Comparison of ENCODE assay signal across 14 cellular contexts in the genomic region with DNA sequence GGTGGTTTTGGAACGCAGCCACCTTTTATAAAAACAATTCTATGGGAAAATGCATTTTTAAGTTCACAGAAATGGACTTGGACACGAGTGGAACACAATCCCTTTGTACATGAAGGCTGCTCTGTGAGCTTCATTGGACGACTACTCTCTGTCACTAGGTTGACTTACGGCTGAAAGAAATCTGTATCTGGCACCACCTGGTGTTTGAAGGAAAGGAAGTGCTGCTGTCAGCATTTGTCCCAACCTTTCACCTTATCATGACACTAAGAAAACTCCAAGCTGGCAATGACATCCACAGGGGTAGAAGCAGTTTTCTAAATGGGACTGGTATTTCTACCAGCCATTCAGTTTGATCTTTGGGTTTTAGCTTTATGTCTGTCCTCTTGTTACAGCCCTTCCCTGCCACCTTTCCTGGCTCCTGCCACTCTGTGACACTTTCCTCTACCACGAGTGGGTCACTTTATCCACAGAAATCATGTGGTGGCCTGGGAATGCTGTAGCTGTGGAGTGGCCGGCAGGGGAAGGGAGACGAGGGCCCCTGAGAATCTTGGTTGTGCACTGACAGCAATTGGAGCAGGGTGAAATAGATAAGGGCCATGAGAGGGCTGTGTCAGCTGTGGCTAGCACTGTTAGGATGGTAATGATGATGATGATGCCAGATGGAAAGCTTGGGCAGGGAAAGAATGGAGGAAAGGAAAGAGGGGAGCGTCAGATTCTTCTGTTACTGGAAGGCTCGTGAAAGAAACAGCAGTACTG.
A peak's percentile ranks its signal among the peaks of the same experiment; 100 is the strongest.
DNase-seq lines count a peak whose midpoint lies in the region; ATAC-seq and TF ChIP-seq lines count a peak whose summit lies in the region.
"Had no signal": no experiment of that assay in that cellular context is flagged by ENCODE, and none has a peak within 500 bp of the region (broad histone marks: within the 10 kb centered on the region; RNA-seq: fewer than 3 reads in every experiment).

No MANE protein-coding gene starts in this region.

- DNase-seq in natural killer cell treated with Interleukin-12 subunit alpha and Interleukin-12 subunit beta and Interleukin-15 and Interleukin-18, amount 100 ng/mL, for 72 hours (ENCODE audit: low spot score) = no peak
- DNase-seq in natural killer cell (no peak), hepatocyte (ENCODE audit: low spot score) (peak; percentile 42), type B pancreatic cell (ENCODE audit: extremely low spot score, unreplicated experiment) (no peak), islet precursor cell (no peak)
- DNase-seq: activated CD4-positive, alpha-beta T cell treated with anti-CD3 and anti-CD28 coated beads for 36 hours; effector CD8-positive, alpha-beta T cell; GM23248; NCI-H1092 treated with DMSO at 0.1 percent for 48 hours; stimulated activated CD4-positive, alpha-beta T cell treated with anti-CD3 and anti-CD28 coated beads, Interleukin-4, amount 100 ng/mL, for 1 hour had no signal

- peaks cover 45% of the 10 kb centered on the region for H3K27me3 ChIP-seq in OCI-LY3 (ENCODE audit: low read depth, low read length)
- H3K27me3 ChIP-seq in hepatocyte = no peaks in the 10 kb centered on the region

- H3K27me3 Mint-ChIP-seq in natural killer cell treated with Interleukin-12 subunit alpha and Interleukin-12 subunit beta and Interleukin-15 and Interleukin-18, amount 100 ng/mL, for 72 hours = no peaks in the 10 kb centered on the region
- no peaks in the 10 kb centered on the region for H3K27me3 Mint-ChIP-seq in natural killer cell (ENCODE audit: low read depth in 2 of 2)
- peaks cover 9% of the 10 kb centered on the region for H3K27me3 Mint-ChIP-seq in type B pancreatic cell

- H3K9me3 ChIP-seq in OCI-LY3 (ENCODE audit: insufficient read depth, low read length) (no peaks in the 10 kb centered on the region), hepatocyte (ENCODE audit: low read depth) (no peaks in the 10 kb centered on the region)

- no peaks in the 10 kb centered on the region for H3K79me2 ChIP-seq in OCI-LY3 (ENCODE audit: low read length)
- H3K79me2 ChIP-seq in hepatocyte = no peaks in the 10 kb centered on the region

- ATAC-seq in natural killer cell treated with Interleukin-12 subunit alpha and Interleukin-12 subunit beta and Interleukin-15 and Interleukin-18, amount 100 ng/mL, for 72 hours = no peak
- ATAC-seq in natural killer cell = no peak
- ATAC-seq in HG03139 (IDR thresholded peaks at IDR 0.05; ENCODE audit: unreplicated experiment) = no peak
- ATAC-seq in GM19395 (IDR thresholded peaks at IDR 0.05; ENCODE audit: unreplicated experiment) = no peak
- ATAC-seq: activated CD4-positive, alpha-beta T cell treated with anti-CD3 and anti-CD28 coated beads for 36 hours; activated naive CD4-positive, alpha-beta T cell treated with anti-CD3 and anti-CD28 coated beads, Interleukin-2, amount 50 U/mL, for 72 hours had no signal

- H3K4me3 Mint-ChIP-seq in natural killer cell treated with Interleukin-12 subunit alpha and Interleukin-12 subunit beta and Interleukin-15 and Interleukin-18, amount 100 ng/mL, for 72 hours = peak overlapping the region; percentile 24
- H3K4me3 Mint-ChIP-seq in natural killer cell (no peak overlapping the region), type B pancreatic cell (no peak overlapping the region)
- H3K4me3 Mint-ChIP-seq: activated CD4-positive, alpha-beta T cell treated with anti-CD3 and anti-CD28 coated beads for 36 hours had no signal

- H3K9me2 ChIP-seq in hepatocyte (replicated peaks; ENCODE audit: insufficient read depth) = no peaks in the 10 kb centered on the region

- H3K4me2 ChIP-seq in OCI-LY3 (ENCODE audit: low read length) (no peak overlapping the region), hepatocyte (no peak overlapping the region)

- peaks cover 37 to 42% of the 10 kb centered on the region in 2 donors for H3K4me1 Mint-ChIP-seq in natural killer cell treated with Interleukin-12 subunit alpha and Interleukin-12 subunit beta and Interleukin-15 and Interleukin-18, amount 100 ng/mL, for 72 hours (ENCODE audit: low read depth in 2 of 2)
- H3K4me1 Mint-ChIP-seq in natural killer cell (peaks cover 39 to 49% of the 10 kb centered on the region in 2 donors), type B pancreatic cell (ENCODE audit: unreplicated experiment) (no peaks in the 10 kb centered on the region)

- H3K4me1 ChIP-seq in OCI-LY3 (ENCODE audit: low read length) = no peaks in the 10 kb centered on the region
- peaks cover 6% of the 10 kb centered on the region for H3K4me1 ChIP-seq in hepatocyte (ENCODE audit: insufficient read depth)

- H4K20me1 ChIP-seq in OCI-LY3 (ENCODE audit: insufficient read depth, low read length) = no peaks in the 10 kb centered on the region
- H4K20me1 ChIP-seq in hepatocyte (ENCODE audit: insufficient read depth, poor library complexity, severe bottlenecking) = no peaks in the 10 kb centered on the region

- H3K27ac Mint-ChIP-seq in natural killer cell treated with Interleukin-12 subunit alpha and Interleukin-12 subunit beta and Interleukin-15 and Interleukin-18, amount 100 ng/mL, for 72 hours = peak overlapping the region in 1 of 2 donors; percentile 34
- H3K27ac Mint-ChIP-seq in natural killer cell (peak overlapping the region in 1 of 2 donors; percentile 1), type B pancreatic cell (peak overlapping the region; percentile 29)
- H3K27ac Mint-ChIP-seq: activated CD4-positive, alpha-beta T cell treated with anti-CD3 and anti-CD28 coated beads for 36 hours had no signal

- peaks cover 5% of the 10 kb centered on the region for H3K36me3 Mint-ChIP-seq in natural killer cell treated with Interleukin-12 subunit alpha and Interleukin-12 subunit beta and Interleukin-15 and Interleukin-18, amount 100 ng/mL, for 72 hours
- H3K36me3 Mint-ChIP-seq in natural killer cell = no peaks in the 10 kb centered on the region
- no peaks in the 10 kb centered on the region for H3K36me3 Mint-ChIP-seq in type B pancreatic cell
- H3K36me3 Mint-ChIP-seq: activated naive CD4-positive, alpha-beta T cell treated with anti-CD3 and anti-CD28 coated beads, Interleukin-2, amount 50 U/mL, for 72 hours had no signal

- H3K9ac ChIP-seq in OCI-LY3 (ENCODE audit: low read length) = no peak overlapping the region
- H3K9ac ChIP-seq: GM23248 had no signal

- no peaks in the 10 kb centered on the region for H3K36me3 ChIP-seq in OCI-LY3 (replicated peaks; ENCODE audit: low read depth, low read length)
- H3K36me3 ChIP-seq in hepatocyte (replicated peaks; ENCODE audit: insufficient read depth, low read depth) = no peaks in the 10 kb centered on the region

- H2AFZ ChIP-seq in OCI-LY3 (ENCODE audit: low read depth, low read length) (no peak overlapping the region), hepatocyte (no peak overlapping the region)
- H2AFZ ChIP-seq: GM23248 had no signal

- no peaks in the 10 kb centered on the region for H3K9me3 Mint-ChIP-seq in natural killer cell treated with Interleukin-12 subunit alpha and Interleukin-12 subunit beta and Interleukin-15 and Interleukin-18, amount 100 ng/mL, for 72 hours
- H3K9me3 Mint-ChIP-seq in natural killer cell (no peaks in the 10 kb centered on the region), type B pancreatic cell (no peaks in the 10 kb centered on the region)
- H3K9me3 Mint-ChIP-seq: activated naive CD4-positive, alpha-beta T cell treated with anti-CD3 and anti-CD28 coated beads, Interleukin-2, amount 50 U/mL, for 72 hours had no signal

- H3K27ac ChIP-seq in OCI-LY3 (ENCODE audit: low read length) (no peak overlapping the region), hepatocyte (no peak overlapping the region)
- H3K27ac ChIP-seq: GM23248 had no signal

- WGBS in hepatocyte (ENCODE audit: low lambda C conversion rate, missing lambda C conversion rate) = 54% methylated on average over 9 of the region's 9 CpGs

- intact Hi-C loops in natural killer cell (cut with micrococcal nuclease) = loop anchor here (10.0 kb wide), 1 partner anchor 131 kb away; no protein-coding TSS in a partner anchor

- H3K4me3 ChIP-seq in OCI-LY3 (ENCODE audit: low read length) (no peak overlapping the region), hepatocyte (no peak overlapping the region)
- H3K4me3 ChIP-seq: GM23248 had no signal

- no peak for TF ChIP-seq CTCF in natural killer cell (IDR thresholded peaks at IDR 0.05)
- peak; percentile 45 for TF ChIP-seq CTCF in OCI-LY3 (IDR thresholded peaks at IDR 0.05; ENCODE audit: low read depth, low read length)
- peak; percentile 24 for TF ChIP-seq CTCF in hepatocyte (IDR thresholded peaks at IDR 0.05; ENCODE audit: poor library complexity)
- peak; percentile 19 for TF ChIP-seq CTCF in type B pancreatic cell (conservative IDR thresholded peaks at IDR 0.05)
